Comparison of ENCODE assay signal across 30 cellular contexts in the genomic region with DNA sequence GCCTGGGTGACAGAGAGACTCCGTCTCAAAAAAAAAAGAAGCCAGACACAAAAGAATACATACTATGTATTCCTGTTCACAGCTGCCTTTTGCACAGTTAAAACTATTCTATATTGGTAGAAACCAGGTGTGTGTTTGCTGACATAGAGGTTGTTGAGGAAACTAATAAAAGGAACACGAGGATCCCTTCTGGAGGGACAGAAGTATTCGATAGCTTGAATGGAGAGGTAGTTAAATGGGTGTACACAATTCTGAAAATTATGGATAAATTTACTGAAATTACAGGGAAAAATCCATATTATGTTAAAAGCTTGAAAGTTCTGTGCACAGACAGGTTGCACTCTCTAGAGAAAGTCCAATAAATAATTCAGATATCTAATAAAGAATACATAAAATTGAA.
"Had no signal": no experiment of that assay in that cellular context is flagged by ENCODE, and none has a peak within 500 bp of the region (broad histone marks: within the 10 kb centered on the region; RNA-seq: fewer than 3 reads in every experiment).

No MANE protein-coding gene starts in this region.

- H3K4me1 Mint-ChIP-seq: activated B cell treated with CpG ODN at 0.5 μM for 24 hours had no signal

- H3K9me3 Mint-ChIP-seq: activated B cell treated with CpG ODN at 0.5 μM for 24 hours; activated T-cell treated with anti-CD3 and anti-CD28 coated beads, Interleukin-2, amount 50 U/mL, for 4 hours; activated T-helper 17 cell treated with anti-CD3 and anti-CD28 coated beads, Interleukin-2, amount 50 U/mL, for 72 hours; effector memory CD8-positive, alpha-beta T cell; T-helper 1 cell treated with Interleukin-12 subunit alpha and Interleukin-12 subunit beta and Interleukin-4 antibody, amounts not matched to agents 30 μg/mL and 1 μg/mL, for 36 hours had no signal

- H3K4me3 ChIP-seq: body of pancreas, esophagus muscularis mucosa, gastroesophageal sphincter had no signal

- H3K27me3 Mint-ChIP-seq: activated B cell treated with CpG ODN at 0.5 μM for 24 hours; activated CD8-positive, alpha-beta T cell treated with anti-CD3 and anti-CD28 coated beads for 36 hours; activated naive CD8-positive, alpha-beta T cell; activated T-helper 17 cell treated with anti-CD3 and anti-CD28 coated beads, Interleukin-2, amount 50 U/mL, for 72 hours; effector memory CD8-positive, alpha-beta T cell; T-cell had no signal

- H3K27ac ChIP-seq: body of pancreas, esophagus muscularis mucosa, gastroesophageal sphincter, WERI-Rb-1 had no signal

- DNase-seq: activated B cell treated with CpG ODN at 0.5 μM for 24 hours; activated CD4-positive, alpha-beta T cell treated with anti-CD3 and anti-CD28 coated beads for 48 hours; activated CD4-positive, alpha-beta T cell treated with anti-CD3 and anti-CD28 coated beads, Interleukin-2, amount 50 U/mL, for 1 hour; activated CD4-positive, alpha-beta T cell treated with anti-CD3 and anti-CD28 coated beads, Interleukin-2, amount 50 U/mL, for 48 hours; activated CD8-positive, alpha-beta memory T cell treated with anti-CD3 and anti-CD28 coated beads for 24 hours; activated CD8-positive, alpha-beta T cell treated with anti-CD3 and anti-CD28 coated beads for 36 hours; activated effector memory CD4-positive, alpha-beta T cell treated with Interleukin-2 at 50 U/mL for 16 hours; activated gamma-delta T cell treated with Interleukin-2 at 50 U/mL for 16 hours; activated naive CD4-positive, alpha-beta T cell treated with anti-CD3 and anti-CD28 coated beads, Interleukin-2, amount 50 U/mL, for 16 hours; activated naive CD4-positive, alpha-beta T cell treated with Interleukin-2 at 50 U/mL for 16 hours; activated T-cell treated with anti-CD3 and anti-CD28 coated beads, Interleukin-2, amount 50 U/mL, for 4 hours; amniotic stem cell; anterior cingulate cortex; body of pancreas; caudate nucleus; cortex of kidney; dermis blood vessel endothelial cell; effector CD4-positive, alpha-beta T cell; effector memory CD8-positive, alpha-beta T cell; erythroblast; foreskin melanocyte; T-cell; T-helper 9 cell; WERI-Rb-1 had no signal

- H3K27ac Mint-ChIP-seq: activated B cell treated with CpG ODN at 0.5 μM for 24 hours; activated CD8-positive, alpha-beta T cell treated with anti-CD3 and anti-CD28 coated beads for 36 hours; activated naive CD8-positive, alpha-beta T cell; activated T-helper 17 cell treated with anti-CD3 and anti-CD28 coated beads, Interleukin-2, amount 50 U/mL, for 72 hours; T-helper 1 cell treated with Interleukin-12 subunit alpha and Interleukin-12 subunit beta and Interleukin-4 antibody, amounts not matched to agents 30 μg/mL and 1 μg/mL, for 36 hours had no signal

- H3K27me3 ChIP-seq: body of pancreas, esophagus muscularis mucosa, gastroesophageal sphincter had no signal

- ATAC-seq: activated CD4-positive, CD25-positive, alpha-beta regulatory T cell treated with anti-CD3 and anti-CD28 coated beads, Interleukin-2, amount 50 U/mL, for 24 hours; activated CD8-positive, alpha-beta T cell treated with anti-CD3 and anti-CD28 coated beads for 36 hours; activated T-cell treated with anti-CD3 and anti-CD28 coated beads, Interleukin-2, amount 50 U/mL, for 4 hours; activated T-helper 17 cell treated with anti-CD3 and anti-CD28 coated beads, Interleukin-2, amount 50 U/mL, for 72 hours; body of pancreas; effector memory CD8-positive, alpha-beta T cell; gastroesophageal sphincter; T-cell had no signal

- H3K4me3 Mint-ChIP-seq: activated B cell treated with CpG ODN at 0.5 μM for 24 hours; activated CD8-positive, alpha-beta T cell treated with anti-CD3 and anti-CD28 coated beads for 36 hours; activated naive CD8-positive, alpha-beta T cell; activated T-cell treated with anti-CD3 and anti-CD28 coated beads, Interleukin-2, amount 50 U/mL, for 4 hours; activated T-helper 17 cell treated with anti-CD3 and anti-CD28 coated beads, Interleukin-2, amount 50 U/mL, for 72 hours; effector memory CD8-positive, alpha-beta T cell; T-cell; T-helper 1 cell treated with Interleukin-12 subunit alpha and Interleukin-12 subunit beta and Interleukin-4 antibody, amounts not matched to agents 30 μg/mL and 1 μg/mL, for 36 hours had no signal

- H3K36me3 ChIP-seq: esophagus muscularis mucosa, gastroesophageal sphincter, WERI-Rb-1 had no signal

- H3K4me1 ChIP-seq: body of pancreas had no signal

- H3K9me3 ChIP-seq: body of pancreas, esophagus muscularis mucosa, gastroesophageal sphincter had no signal
